Comparison of ENCODE assay signal across 21 cellular contexts in the genomic region with DNA sequence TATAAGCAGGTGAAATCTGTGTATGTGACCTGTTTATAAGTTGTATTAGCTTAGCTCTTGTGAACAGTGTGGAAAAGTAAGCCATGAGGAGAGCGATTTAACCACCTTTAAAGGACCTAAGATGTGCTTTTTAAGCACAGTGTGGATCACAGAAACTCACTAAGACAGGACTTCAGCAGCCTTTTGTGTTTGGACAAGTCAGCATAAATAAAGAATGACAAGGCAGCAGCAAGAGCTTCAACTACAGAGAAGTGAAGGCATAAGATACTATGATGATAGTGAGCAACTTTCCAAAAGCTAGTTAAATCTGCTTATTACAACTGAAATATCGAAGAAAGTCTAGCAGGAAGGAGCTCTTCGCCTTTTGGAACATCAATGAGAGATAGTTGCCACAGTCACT. TPM values are rescaled to one million over a fixed set of nuclear protein-coding genes. Genes with fewer than 3 reads are reported as not detected.
DNase-seq lines count a peak whose midpoint lies in the region; ATAC-seq and FAIRE-seq lines count a peak whose summit lies in the region.
"Had no signal": no experiment of that assay in that cellular context is flagged by ENCODE, and none has a peak within 500 bp of the region (broad histone marks: within the 10 kb centered on the region; RNA-seq: fewer than 3 reads in every experiment).

No MANE protein-coding gene starts in this region.

- H3K27me3 Mint-ChIP-seq in activated CD4-positive, alpha-beta T cell treated with anti-CD3 and anti-CD28 coated beads for 36 hours = no peaks in the 10 kb centered on the region
- no peaks in the 10 kb centered on the region for H3K27me3 Mint-ChIP-seq in CD4-positive, alpha-beta memory T cell
- H3K27me3 Mint-ChIP-seq in T-helper 17 cell = no peaks in the 10 kb centered on the region
- no peaks in the 10 kb centered on the region for H3K27me3 Mint-ChIP-seq in naive thymus-derived CD4-positive, alpha-beta T cell
- H3K27me3 Mint-ChIP-seq in T-helper 2 cell treated with Interferon-gamma antibody and Interleukin-4, amounts not matched to agents 5 μg/mL and 100 μg/mL, for 36 hours (ENCODE audit: low read depth) = no peaks in the 10 kb centered on the region
- H3K27me3 Mint-ChIP-seq: B cell, brain had no signal

- FAIRE-seq in RCC 7860 (lab: Jason Lieb, UNC) = no peak
- FAIRE-seq: endothelial cell of umbilical vein, GM18507 had no signal

- peaks cover 57% of the 10 kb centered on the region for H3K36me3 ChIP-seq in CD4-positive, alpha-beta memory T cell (ENCODE audit: insufficient read depth, low read length)
- peaks cover 6 to 68% (median 58%) of the 10 kb centered on the region in 3 experiments for H3K36me3 ChIP-seq in naive thymus-derived CD4-positive, alpha-beta T cell (ENCODE audit: control insufficient read depth in 2 of 3, insufficient read depth in 3 of 3, low read length in 3 of 3)

- peaks cover 38% of the 10 kb centered on the region for H3K4me1 ChIP-seq in CD4-positive, alpha-beta memory T cell (ENCODE audit: insufficient read depth, low read length)
- H3K4me1 ChIP-seq in naive thymus-derived CD4-positive, alpha-beta T cell (ENCODE audit: control insufficient read depth in 2 of 2, insufficient read depth in 2 of 2, low read length in 2 of 2) = peaks cover 12 to 20% of the 10 kb centered on the region in 2 donors

- peak overlapping the region; percentile 18 for H3K27ac ChIP-seq in CD4-positive, alpha-beta memory T cell (ENCODE audit: low read depth, low read length)
- H3K27ac ChIP-seq in naive thymus-derived CD4-positive, alpha-beta T cell (ENCODE audit: low read depth, low read length) = no peak overlapping the region
- H3K27ac ChIP-seq: suprapubic skin, vagina had no signal

- H3K9me3 ChIP-seq in CD4-positive, alpha-beta memory T cell (ENCODE audit: control insufficient read depth in 1 of 2, low read length in 2 of 2) = no peaks in the 10 kb centered on the region
- H3K9me3 ChIP-seq in T-helper 17 cell (ENCODE audit: control insufficient read depth, low read length, poor library complexity, severe bottlenecking) = no peaks in the 10 kb centered on the region
- no peaks in the 10 kb centered on the region for H3K9me3 ChIP-seq in naive thymus-derived CD4-positive, alpha-beta T cell (ENCODE audit: control insufficient read depth in 2 of 3, low read length in 3 of 3)
- H3K9me3 ChIP-seq: suprapubic skin, vagina had no signal

- peaks cover 53% of the 10 kb centered on the region for H3K4me1 Mint-ChIP-seq in activated CD4-positive, alpha-beta T cell treated with anti-CD3 and anti-CD28 coated beads for 36 hours
- H3K4me1 Mint-ChIP-seq in CD4-positive, alpha-beta memory T cell = peaks cover 23 to 55% (median 43%) of the 10 kb centered on the region in 4 donors
- H3K4me1 Mint-ChIP-seq in T-helper 17 cell = peaks cover 16% of the 10 kb centered on the region
- peaks cover 27 to 67% (median 56%) of the 10 kb centered on the region in 7 donors for H3K4me1 Mint-ChIP-seq in naive thymus-derived CD4-positive, alpha-beta T cell
- H3K4me1 Mint-ChIP-seq in T-helper 2 cell treated with Interferon-gamma antibody and Interleukin-4, amounts not matched to agents 5 μg/mL and 100 μg/mL, for 36 hours (ENCODE audit: low read depth) = peaks cover 26% of the 10 kb centered on the region

- intact Hi-C loops in activated CD4-positive, alpha-beta T cell treated with anti-CD3 and anti-CD28 coated beads for 36 hours (cut with DNase I, micrococcal nuclease) = no loop called here
- intact Hi-C loops in CD4-positive, alpha-beta memory T cell (cut with micrococcal nuclease) = no loop called here
- intact Hi-C loops in naive thymus-derived CD4-positive, alpha-beta T cell (cut with micrococcal nuclease) = no loop called here

- no peak overlapping the region for H3K4me3 Mint-ChIP-seq in activated CD4-positive, alpha-beta T cell treated with anti-CD3 and anti-CD28 coated beads for 36 hours
- no peak overlapping the region for H3K4me3 Mint-ChIP-seq in CD4-positive, alpha-beta memory T cell
- H3K4me3 Mint-ChIP-seq in T-helper 17 cell = peak overlapping the region; percentile 45
- H3K4me3 Mint-ChIP-seq in naive thymus-derived CD4-positive, alpha-beta T cell = no peak overlapping the region
- H3K4me3 Mint-ChIP-seq in T-helper 2 cell treated with Interferon-gamma antibody and Interleukin-4, amounts not matched to agents 5 μg/mL and 100 μg/mL, for 36 hours = no peak overlapping the region
- H3K4me3 Mint-ChIP-seq: B cell, brain had no signal

- peak overlapping the region; percentile 17 for H3K27ac Mint-ChIP-seq in activated CD4-positive, alpha-beta T cell treated with anti-CD3 and anti-CD28 coated beads for 36 hours
- H3K27ac Mint-ChIP-seq in CD4-positive, alpha-beta memory T cell = peak overlapping the region in 4 of 7 donors; percentile 19 to 47 (median 38)
- H3K27ac Mint-ChIP-seq in T-helper 17 cell = peak overlapping the region; percentile 9
- peak overlapping the region in 5 of 9 donors; percentile 5 to 49 (median 12) for H3K27ac Mint-ChIP-seq in naive thymus-derived CD4-positive, alpha-beta T cell
- no peak overlapping the region for H3K27ac Mint-ChIP-seq in T-helper 2 cell treated with Interferon-gamma antibody and Interleukin-4, amounts not matched to agents 5 μg/mL and 100 μg/mL, for 36 hours
- H3K27ac Mint-ChIP-seq: B cell had no signal

- H3K36me3 Mint-ChIP-seq in activated CD4-positive, alpha-beta T cell treated with anti-CD3 and anti-CD28 coated beads for 36 hours (ENCODE audit: low read depth) = peaks cover 64% of the 10 kb centered on the region
- H3K36me3 Mint-ChIP-seq in CD4-positive, alpha-beta memory T cell = peaks cover 58 to 76% of the 10 kb centered on the region in 2 donors
- peaks cover 10% of the 10 kb centered on the region for H3K36me3 Mint-ChIP-seq in T-helper 17 cell (ENCODE audit: low read depth)
- peaks cover 5 to 54% (median 37%) of the 10 kb centered on the region in 5 donors for H3K36me3 Mint-ChIP-seq in naive thymus-derived CD4-positive, alpha-beta T cell
- H3K36me3 Mint-ChIP-seq in T-helper 2 cell treated with Interferon-gamma antibody and Interleukin-4, amounts not matched to agents 5 μg/mL and 100 μg/mL, for 36 hours (ENCODE audit: low read depth) = peaks cover 71% of the 10 kb centered on the region

- H3K4me3 ChIP-seq in CD4-positive, alpha-beta memory T cell (ENCODE audit: low read length in 2 of 2) = no peak overlapping the region
- H3K4me3 ChIP-seq in naive thymus-derived CD4-positive, alpha-beta T cell (ENCODE audit: low read length) = no peak overlapping the region
- H3K4me3 ChIP-seq: suprapubic skin, vagina had no signal

- POLR2A ChIA-PET in activated CD4-positive, alpha-beta T cell treated with anti-CD3 and anti-CD28 coated beads for 36 hours (lab: Charles Lee) = interaction anchor here (0.9 to 1.1 kb wide), 3 partner anchors 33 to 57 kb away, joined by 3 to 5 read pairs (median 5); no protein-coding TSS in a partner anchor
- POLR2A ChIA-PET in CD4-positive, alpha-beta memory T cell (lab: Charles Lee; ENCODE audit: partially characterized antibody) = interaction anchor here (1.1 to 2.3 kb wide), 5 partner anchors 8 to 42 kb away, joined by 3 to 17 read pairs (median 4); a partner anchor contains a TSS
- POLR2A ChIA-PET in naive thymus-derived CD4-positive, alpha-beta T cell (lab: Charles Lee) = interaction anchor here (0.6 to 2.0 kb wide), 3 partner anchors 14 to 314 kb away, joined by 4 to 10 read pairs (median 4); no protein-coding TSS in a partner anchor

- CTCF ChIA-PET in activated CD4-positive, alpha-beta T cell treated with anti-CD3 and anti-CD28 coated beads for 36 hours (lab: Charles Lee) = interaction anchor here (0.6 to 2.6 kb wide), 5 partner anchors 10 to 114 kb away, joined by 3 to 12 read pairs (median 3); no protein-coding TSS in a partner anchor
- CTCF ChIA-PET in CD4-positive, alpha-beta memory T cell (lab: Charles Lee; ENCODE audit: partially characterized antibody) = interaction anchor here (1.0 to 2.9 kb wide), 2 partner anchors 42 to 114 kb away, joined by 3 to 10 read pairs; a partner anchor contains a TSS
- CTCF ChIA-PET in naive thymus-derived CD4-positive, alpha-beta T cell (lab: Charles Lee) = no interaction called here

- H3K9me3 Mint-ChIP-seq in activated CD4-positive, alpha-beta T cell treated with anti-CD3 and anti-CD28 coated beads for 36 hours (ENCODE audit: low read depth) = no peaks in the 10 kb centered on the region
- H3K9me3 Mint-ChIP-seq in CD4-positive, alpha-beta memory T cell = no peaks in the 10 kb centered on the region
- H3K9me3 Mint-ChIP-seq in naive thymus-derived CD4-positive, alpha-beta T cell = no peaks in the 10 kb centered on the region
- H3K9me3 Mint-ChIP-seq in T-helper 2 cell treated with Interferon-gamma antibody and Interleukin-4, amounts not matched to agents 5 μg/mL and 100 μg/mL, for 36 hours = no peaks in the 10 kb centered on the region

- no peaks in the 10 kb centered on the region for H3K27me3 ChIP-seq in CD4-positive, alpha-beta memory T cell (ENCODE audit: insufficient read depth, low read length)
- H3K27me3 ChIP-seq in naive thymus-derived CD4-positive, alpha-beta T cell (ENCODE audit: control insufficient read depth in 2 of 2, insufficient read depth in 2 of 2, low read length in 2 of 2) = no peaks in the 10 kb centered on the region
- H3K27me3 ChIP-seq: suprapubic skin, vagina had no signal

- no peak for DNase-seq in activated CD4-positive, alpha-beta T cell treated with anti-CD3 and anti-CD28 coated beads for 36 hours
- DNase-seq in activated CD4-positive, alpha-beta T cell treated with anti-CD3 and anti-CD28 coated beads, Interleukin-2, amount 50 U/mL, for 48 hours = no peak
- no peak for DNase-seq in CD4-positive, alpha-beta memory T cell
- DNase-seq in T-helper 17 cell = no peak
- DNase-seq in naive thymus-derived CD4-positive, alpha-beta T cell = no peak
- no peak for DNase-seq in T-helper 2 cell treated with Interferon-gamma antibody and Interleukin-4, amounts not matched to agents 5 μg/mL and 100 μg/mL, for 36 hours (ENCODE audit: low spot score)
- DNase-seq in RCC 7860 (ENCODE audit: low spot score) = no peak
- DNase-seq: 8988T; activated CD4-positive, alpha-beta T cell treated with anti-CD3 and anti-CD28 coated beads for 4 hours; cortex of kidney; left ventricle myocardium superior; NK-92 treated with Interleukin-12 subunit alpha and Interleukin-12 subunit beta, amount 100 ng/mL, for 24 hours; RPMI8226; stimulated activated CD8-positive, alpha-beta memory T cell treated with anti-CD3 and anti-CD28 coated beads, Interleukin-4, amount 100 ng/mL, for 48 hours had no signal

- ATAC-seq in activated CD4-positive, alpha-beta T cell treated with anti-CD3 and anti-CD28 coated beads for 36 hours = no peak
- ATAC-seq in T-helper 17 cell (no peak), HG03159 (IDR thresholded peaks at IDR 0.05; ENCODE audit: unreplicated experiment) (no peak)
- ATAC-seq in naive thymus-derived CD4-positive, alpha-beta T cell = no peak
- ATAC-seq: left ventricle myocardium superior had no signal

RNA-seq across cellular contexts. Expression of a gene that starts 8.9 kb away (rescaled TPM):
- total RNA-seq in activated CD4-positive, alpha-beta T cell treated with anti-CD3 and anti-CD28 coated beads for 36 hours = 100 to 1,000 TPM; 200 to 290 TPM
- 100 to 1,000 TPM; 172 to 175 TPM for total RNA-seq in CD4-positive, alpha-beta memory T cell
- 10 to 100 TPM; 41.1 to 64.5 TPM for polyA plus RNA-seq in CD4-positive, alpha-beta memory T cell
- 100 to 1,000 TPM; 179 to 183 TPM for total RNA-seq in T-helper 17 cell
- total RNA-seq in naive thymus-derived CD4-positive, alpha-beta T cell = 100 to 1,000 TPM; 151 to 311 (median 184) TPM
- 10 to 100 TPM; 53.3 to 69.0 TPM for polyA plus RNA-seq in naive thymus-derived CD4-positive, alpha-beta T cell

RNA-seq across cellular contexts. Expression of a gene that starts 43.0 kb away (rescaled TPM):
- 10 to 100 TPM; 56.6 to 81.5 TPM for total RNA-seq in activated CD4-positive, alpha-beta T cell treated with anti-CD3 and anti-CD28 coated beads for 36 hours
- 10 to 100 TPM; 86.9 TPM for total RNA-seq in CD4-positive, alpha-beta memory T cell
- 10 to 100 TPM; 39.6 to 63.6 TPM for polyA plus RNA-seq in CD4-positive, alpha-beta memory T cell
- total RNA-seq in T-helper 17 cell = 10 to 100 TPM; 58.0 to 65.5 TPM
- total RNA-seq in naive thymus-derived CD4-positive, alpha-beta T cell = 10 to 100 TPM; 58.9 to 99.6 (median 74.7) TPM
- polyA plus RNA-seq in naive thymus-derived CD4-positive, alpha-beta T cell = 10 to 100 TPM; 67.4 to 98.5 TPM
